Comparison of ENCODE assay signal across 8 cellular contexts in the genomic region with DNA sequence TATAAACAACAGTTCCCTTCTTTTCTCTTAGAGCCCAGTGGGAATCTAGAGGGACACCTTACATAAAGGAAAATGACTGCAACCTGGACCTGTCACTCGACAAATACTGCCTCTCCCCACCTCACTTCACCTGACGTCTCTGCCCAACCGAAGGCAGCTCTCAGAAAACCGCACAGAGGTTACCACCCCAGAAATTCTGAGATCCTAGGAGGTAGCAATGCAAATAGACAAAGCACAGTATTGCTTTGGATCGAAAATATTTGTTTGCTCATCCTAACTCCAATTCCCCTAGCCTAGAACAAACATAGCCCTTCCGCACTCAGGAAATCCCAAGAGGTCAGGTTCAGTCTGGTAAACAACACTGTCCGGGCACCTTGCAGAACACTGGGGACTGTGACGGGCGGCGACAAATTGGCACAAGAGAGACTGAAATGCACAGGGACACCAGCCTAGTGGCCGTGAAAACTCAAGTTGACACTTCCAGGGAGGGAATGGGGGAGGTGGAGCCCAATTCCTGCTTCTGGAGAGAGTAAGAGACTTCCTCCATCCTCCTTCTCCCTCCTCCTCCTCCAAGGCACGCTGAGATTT. TPM values are rescaled to one million over a fixed set of nuclear protein-coding genes. Genes with fewer than 3 reads are reported as not detected.
DNase-seq lines count a peak whose midpoint lies in the region; ATAC-seq lines count a peak whose summit lies in the region.

No MANE protein-coding gene starts in this region.

- 2% methylated on average over 12 of the region's 12 CpGs for WGBS in right cardiac atrium

- H3K9me3 Mint-ChIP-seq in activated naive CD8-positive, alpha-beta T cell treated with anti-CD3 and anti-CD28 coated beads, Interleukin-2, amount 50 U/mL, for 24 hours, result peaks cover 31% of the 10 kb centered on the region

- peaks cover 3% of the 10 kb centered on the region for H3K27me3 Mint-ChIP-seq in activated naive CD8-positive, alpha-beta T cell treated with anti-CD3 and anti-CD28 coated beads, Interleukin-2, amount 50 U/mL, for 24 hours

- peak overlapping the region; percentile 90 for H3K27ac ChIP-seq in right cardiac atrium (ENCODE audit: low read length)

- peak overlapping the region; percentile 74 for H3K4me3 ChIP-seq in right cardiac atrium (ENCODE audit: low read length)

- H3K27ac Mint-ChIP-seq in activated naive CD8-positive, alpha-beta T cell treated with anti-CD3 and anti-CD28 coated beads, Interleukin-2, amount 50 U/mL, for 24 hours, result peak overlapping the region; percentile 92

- peaks cover 42% of the 10 kb centered on the region for H3K4me1 Mint-ChIP-seq in activated naive CD8-positive, alpha-beta T cell treated with anti-CD3 and anti-CD28 coated beads, Interleukin-2, amount 50 U/mL, for 24 hours

- peak; percentile 31 for ATAC-seq in HG02623 (IDR thresholded peaks at IDR 0.05; ENCODE audit: unreplicated experiment)
- ATAC-seq in activated naive CD8-positive, alpha-beta T cell treated with anti-CD3 and anti-CD28 coated beads, Interleukin-2, amount 50 U/mL, for 24 hours, result peak; percentile 7
- ATAC-seq in right cardiac atrium, result no peak
- ATAC-seq in sciatic nerve, result peak; percentile 8

- H3K4me1 ChIP-seq in right cardiac atrium (ENCODE audit: control insufficient read depth, insufficient read depth, low read length), result peaks cover 6% of the 10 kb centered on the region

- intact Hi-C loops in right cardiac atrium (cut with DNase I), result loop anchor here in 1 of 4 donors (5.0 kb wide), 1 partner anchor 45 kb away; the partner anchor contains the start of gene FJX1
- intact Hi-C loops in sciatic nerve (cut with DNase I), result no loop called here

- H3K27me3 ChIP-seq in right cardiac atrium (ENCODE audit: control insufficient read depth, insufficient read depth), result no peaks in the 10 kb centered on the region

- H3K4me3 Mint-ChIP-seq in activated naive CD8-positive, alpha-beta T cell treated with anti-CD3 and anti-CD28 coated beads, Interleukin-2, amount 50 U/mL, for 24 hours, result peak overlapping the region; percentile 89

- H3K9me3 ChIP-seq in right cardiac atrium (ENCODE audit: control insufficient read depth, low read length), result no peaks in the 10 kb centered on the region

- peaks cover 34% of the 10 kb centered on the region for H3K36me3 Mint-ChIP-seq in activated naive CD8-positive, alpha-beta T cell treated with anti-CD3 and anti-CD28 coated beads, Interleukin-2, amount 50 U/mL, for 24 hours (ENCODE audit: low read depth)

- DNase-seq in activated naive CD4-positive, alpha-beta T cell treated with Interleukin-2 at 50 U/mL for 16 hours, result peak; percentile 4
- no peak for DNase-seq in activated naive CD4-positive, alpha-beta T cell treated with anti-CD3 and anti-CD28 coated beads, Interleukin-2, amount 50 U/mL, for 16 hours
- DNase-seq in NCI-H2029 treated with DMSO at 0.1 percent for 48 hours (lab: John Stamatoyannopoulos, UW) (peak; percentile 80), right cardiac atrium (no peak), sciatic nerve (ENCODE audit: low spot score) (no peak), NCI-H774 (lab: John Stamatoyannopoulos, UW) (no peak)
- DNase-seq in activated naive CD8-positive, alpha-beta T cell treated with anti-CD3 and anti-CD28 coated beads, Interleukin-2, amount 50 U/mL, for 24 hours, result no peak

RNA-seq across cellular contexts. Expression of gene TRIM44, which starts 0.4 kb away (rescaled TPM):
- total RNA-seq in right cardiac atrium, result 10 to 100 TPM; 38.7 to 54.2 (median 41.5) TPM
- 8.7 TPM for polyA plus RNA-seq in right cardiac atrium
- 60.1 TPM for total RNA-seq in sciatic nerve

RNA-seq across cellular contexts. Expression of gene FJX1, which starts 43.9 kb away (rescaled TPM):
- 1 to 10 TPM in 3 of 4 donors, under 1 TPM in 1; 0.91 to 5.9 (median 1.5) TPM for total RNA-seq in right cardiac atrium
- 0.95 TPM for polyA plus RNA-seq in right cardiac atrium
- 3.9 TPM for total RNA-seq in sciatic nerve

Comparison
In these comparisons a context has a peak if more than half of its experiments do, and no peak if none do; other contexts are left out.
1. DNase-seq: peak in activated naive CD4-positive, alpha-beta T cell treated with Interleukin-2 at 50 U/mL for 16 hours (single experiment) and NCI-H2029 treated with DMSO at 0.1 percent for 48 hours (single experiment); none in activated naive CD4-positive, alpha-beta T cell treated with anti-CD3 and anti-CD28 coated beads, Interleukin-2, amount 50 U/mL, for 16 hours (single experiment), activated naive CD8-positive, alpha-beta T cell treated with anti-CD3 and anti-CD28 coated beads, Interleukin-2, amount 50 U/mL, for 24 hours (single experiment), right cardiac atrium (0 of 3), sciatic nerve (single experiment) and NCI-H774 (single experiment).
2. ATAC-seq: peak in HG02623 (single experiment), activated naive CD8-positive, alpha-beta T cell treated with anti-CD3 and anti-CD28 coated beads, Interleukin-2, amount 50 U/mL, for 24 hours (single experiment) and sciatic nerve (single experiment); none in right cardiac atrium (0 of 2).